In the genomic region with DNA sequence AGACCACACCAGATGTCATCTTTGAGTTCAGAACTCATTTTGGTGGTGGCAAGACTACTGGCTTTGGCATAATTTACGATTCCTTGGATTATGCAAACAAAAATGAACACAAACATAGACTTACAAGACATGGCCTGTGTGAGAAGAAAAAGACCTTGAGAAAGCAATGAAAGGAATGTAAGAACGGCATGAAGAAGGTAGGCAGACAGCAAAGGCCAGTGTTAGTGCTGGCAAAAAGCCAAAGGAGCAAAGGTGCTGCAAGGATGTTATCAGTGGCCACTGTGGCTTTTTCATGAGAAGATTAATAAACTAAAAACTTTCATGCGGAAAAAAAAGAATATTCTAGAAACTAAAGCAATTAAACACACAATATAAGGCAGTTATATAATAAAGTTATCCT, we compare ENCODE assay signal across 29 cellular contexts.
"Had no signal": no experiment of that assay in that cellular context is flagged by ENCODE, and none has a peak within 500 bp of the region (broad histone marks: within the 10 kb centered on the region; RNA-seq: fewer than 3 reads in every experiment).

No MANE protein-coding gene starts in this region.

- H3K27me3 ChIP-seq: brain microvascular endothelial cell, cardiac muscle cell had no signal

- H3K4me3 Mint-ChIP-seq: activated B cell treated with CpG ODN at 0.5 μM for 24 hours; activated CD4-positive, alpha-beta memory T cell treated with anti-CD3 and anti-CD28 coated beads for 36 hours; activated CD4-positive, alpha-beta T cell treated with anti-CD3 and anti-CD28 coated beads, Interleukin-2, amount 10 ng/mL, durations not matched to agents 24 days and 14 days; activated naive CD8-positive, alpha-beta T cell treated with anti-CD3 and anti-CD28 coated beads, Interleukin-2, amount 50 U/mL, for 24 hours; activated T-cell treated with anti-CD3 and anti-CD28 coated beads, Interleukin-2, amount 50 U/mL, for 4 hours had no signal

- DNase-seq: activated B cell treated with CpG ODN at 0.5 μM for 24 hours; activated CD4-positive, alpha-beta memory T cell treated with anti-CD3 and anti-CD28 coated beads for 36 hours; activated CD4-positive, alpha-beta T cell treated with anti-CD3 and anti-CD28 coated beads for 1 hour; activated CD4-positive, alpha-beta T cell treated with anti-CD3 and anti-CD28 coated beads, Interleukin-2, amount 10 ng/mL, durations not matched to agents 24 days and 14 days; activated CD8-positive, alpha-beta memory T cell treated with anti-CD3 and anti-CD28 coated beads for 24 hours; activated effector memory CD4-positive, alpha-beta T cell treated with anti-CD3 and anti-CD28 coated beads, Interleukin-2, amount 50 U/mL, for 16 hours; activated naive CD4-positive, alpha-beta T cell treated with Interleukin-2 at 50 U/mL for 16 hours; activated naive CD8-positive, alpha-beta T cell treated with anti-CD3 and anti-CD28 coated beads, Interleukin-2, amount 50 U/mL, for 24 hours; activated T-cell treated with anti-CD3 and anti-CD28 coated beads, Interleukin-2, amount 50 U/mL, for 4 hours; amygdala; brain microvascular endothelial cell; Karpas-422; NCI-H1048; NCI-H146; NCI-H187 treated with DMSO at 0.1 percent for 48 hours; NCI-H2081 treated with DMSO at 0.1 percent for 48 hours; NCI-H446; NCI-H524; NCI-H774; NK-92 treated with Interleukin-12 subunit alpha and Interleukin-12 subunit beta, amount 100 ng/mL, for 24 hours; OCI-M1; RPMI8226; SK-N-SH; SW 1271 had no signal

- H3K27ac ChIP-seq: brain microvascular endothelial cell, cardiac muscle cell had no signal

- H3K9ac ChIP-seq: SK-N-SH had no signal

- H3K27me3 Mint-ChIP-seq: activated B cell treated with CpG ODN at 0.5 μM for 24 hours; activated CD4-positive, alpha-beta memory T cell treated with anti-CD3 and anti-CD28 coated beads for 36 hours; activated CD4-positive, alpha-beta T cell treated with anti-CD3 and anti-CD28 coated beads, Interleukin-2, amount 10 ng/mL, durations not matched to agents 24 days and 14 days; activated naive CD8-positive, alpha-beta T cell treated with anti-CD3 and anti-CD28 coated beads, Interleukin-2, amount 50 U/mL, for 24 hours had no signal

- H3K9me3 Mint-ChIP-seq: activated B cell treated with CpG ODN at 0.5 μM for 24 hours; activated CD4-positive, alpha-beta memory T cell treated with anti-CD3 and anti-CD28 coated beads for 36 hours; activated CD4-positive, alpha-beta T cell treated with anti-CD3 and anti-CD28 coated beads, Interleukin-2, amount 10 ng/mL, durations not matched to agents 24 days and 14 days; activated naive CD4-positive, alpha-beta T cell treated with anti-CD3 and anti-CD28 coated beads, Interleukin-2, amount 50 U/mL, for 72 hours; activated naive CD8-positive, alpha-beta T cell treated with anti-CD3 and anti-CD28 coated beads, Interleukin-2, amount 50 U/mL, for 24 hours; activated T-cell treated with anti-CD3 and anti-CD28 coated beads, Interleukin-2, amount 50 U/mL, for 4 hours had no signal

- H3K9me3 ChIP-seq: SK-N-SH had no signal

- H3K4me2 ChIP-seq: SK-N-SH had no signal

- H3K4me3 ChIP-seq: cardiac muscle cell had no signal

- H3K27ac Mint-ChIP-seq: activated B cell treated with CpG ODN at 0.5 μM for 24 hours; activated CD4-positive, alpha-beta memory T cell treated with anti-CD3 and anti-CD28 coated beads for 36 hours; activated CD4-positive, alpha-beta T cell treated with anti-CD3 and anti-CD28 coated beads, Interleukin-2, amount 10 ng/mL, durations not matched to agents 24 days and 14 days; activated naive CD4-positive, alpha-beta T cell treated with anti-CD3 and anti-CD28 coated beads, Interleukin-2, amount 50 U/mL, for 72 hours; activated naive CD8-positive, alpha-beta T cell treated with anti-CD3 and anti-CD28 coated beads, Interleukin-2, amount 50 U/mL, for 24 hours had no signal

- FAIRE-seq: astrocyte had no signal

- ATAC-seq: activated naive CD4-positive, alpha-beta T cell treated with anti-CD3 and anti-CD28 coated beads, Interleukin-2, amount 50 U/mL, for 72 hours; activated naive CD8-positive, alpha-beta T cell treated with anti-CD3 and anti-CD28 coated beads, Interleukin-2, amount 50 U/mL, for 24 hours; activated T-cell treated with anti-CD3 and anti-CD28 coated beads, Interleukin-2, amount 50 U/mL, for 4 hours; Panc1; Right ventricle myocardium inferior had no signal
